Comparison of ENCODE assay signal across 29 cellular contexts in genomic region chr16:54595636-54596035, GRCh38.
"Had no signal": no experiment of that assay in that cellular context is flagged by ENCODE, and none has a peak within 500 bp of the region (broad histone marks: within the 10 kb centered on the region; RNA-seq: fewer than 3 reads in every experiment).

No MANE protein-coding gene starts in this region.

- H3K79me2 ChIP-seq: hepatocyte had no signal

- H3K27me3 ChIP-seq: ascending aorta, breast epithelium, cardiac muscle cell, colonic mucosa had no signal

- H3K36me3 ChIP-seq: ascending aorta, breast epithelium, cardiac muscle cell, colonic mucosa, esophagus squamous epithelium, gastroesophageal sphincter, heart right ventricle had no signal

- H3K9me3 ChIP-seq: ascending aorta, colonic mucosa, esophagus squamous epithelium, gastroesophageal sphincter had no signal

- H3K4me1 ChIP-seq: ascending aorta, breast epithelium, colonic mucosa, esophagus squamous epithelium, gastroesophageal sphincter, heart right ventricle had no signal

- H3K27ac ChIP-seq: ascending aorta, breast epithelium, cardiac muscle cell, colonic mucosa, dorsolateral prefrontal cortex, esophagus squamous epithelium, gastroesophageal sphincter, heart right ventricle, hepatocyte had no signal

- DNase-seq: activated CD4-positive, alpha-beta memory T cell treated with anti-CD3 and anti-CD28 coated beads for 36 hours; activated CD4-positive, alpha-beta T cell treated with anti-CD3 and anti-CD28 coated beads for 36 hours; activated CD4-positive, alpha-beta T cell treated with anti-CD3 and anti-CD28 coated beads, Interleukin-2, amount 10 ng/mL, durations not matched to agents 24 days and 14 days; activated CD4-positive, CD25-positive, alpha-beta regulatory T cell; activated CD4-positive, CD25-positive, alpha-beta regulatory T cell treated with anti-CD3 and anti-CD28 coated beads, Interleukin-2, amount 50 U/mL, for 72 hours; activated CD8-positive, alpha-beta memory T cell treated with anti-CD3 and anti-CD28 coated beads, Interleukin-2, amount 10 ng/mL, durations not matched to agents 7 days and 5 days; activated CD8-positive, alpha-beta memory T cell treated with anti-CD3 and anti-CD28 coated beads, Interleukin-2, amount 50 U/mL, for 4 hours; activated CD8-positive, alpha-beta T cell treated with anti-CD3 and anti-CD28 coated beads, Interleukin-2, amount 10 ng/mL, durations not matched to agents 7 days and 5 days; activated gamma-delta T cell; activated naive CD4-positive, alpha-beta T cell; activated naive CD4-positive, alpha-beta T cell treated with anti-CD3 and anti-CD28 coated beads, Interleukin-2, amount 10 ng/mL, durations not matched to agents 7 days and 5 days; activated naive CD8-positive, alpha-beta T cell treated with anti-CD3 and anti-CD28 coated beads, Interleukin-2, amount 10 ng/mL, durations not matched to agents 7 days and 5 days; activated T-cell treated with anti-CD3 and anti-CD28 coated beads, Interleukin-2, amount 50 U/mL, for 1 hour; activated T-cell treated with anti-CD3 and anti-CD28 coated beads, Interleukin-2, amount 50 U/mL, for 72 hours; central memory CD4-positive, alpha-beta T cell; cerebellar nuclear complex; colonic mucosa; dorsolateral prefrontal cortex; effector memory CD8-positive, alpha-beta T cell; erythroblast; esophagus squamous epithelium; foreskin melanocyte; heart right ventricle; T-helper 2 cell had no signal

- H3K4me3 ChIP-seq: ascending aorta, breast epithelium, cardiac muscle cell, colonic mucosa, dorsolateral prefrontal cortex, esophagus squamous epithelium, gastroesophageal sphincter, hepatocyte had no signal

- H2AFZ ChIP-seq: hepatocyte had no signal
